In the genomic region with DNA sequence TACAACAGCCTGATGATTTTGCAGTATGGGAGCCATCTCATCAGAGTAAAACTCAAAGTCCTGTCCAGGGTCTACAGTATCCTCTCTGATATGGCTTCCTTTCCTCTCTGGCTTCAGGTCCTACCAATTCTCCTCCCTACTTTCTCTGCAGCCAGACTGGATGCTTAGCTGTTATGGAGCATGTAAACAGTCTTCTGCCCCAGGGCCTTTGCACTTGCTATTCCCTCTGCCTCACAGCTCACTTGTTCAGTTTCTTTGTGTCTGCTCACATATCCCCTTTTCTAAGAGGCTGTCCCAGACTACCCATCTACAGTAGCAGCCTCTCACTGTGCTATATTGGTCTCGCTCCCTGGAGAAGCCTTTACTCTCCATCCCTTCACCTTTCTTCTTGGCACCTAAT, we compare ENCODE assay signal across 24 cellular contexts.
"Had no signal": no experiment of that assay in that cellular context is flagged by ENCODE, and none has a peak within 500 bp of the region (broad histone marks: within the 10 kb centered on the region; RNA-seq: fewer than 3 reads in every experiment).

No MANE protein-coding gene starts in this region.

- H3K4me1 ChIP-seq: foreskin keratinocyte, gastroesophageal sphincter, left lung, lower lobe of right lung had no signal

- H3K36me3 ChIP-seq: gastroesophageal sphincter, heart left ventricle, left lung, lower lobe of right lung had no signal

- H3K9me3 ChIP-seq: left lung, lower lobe of right lung, mucosa of descending colon had no signal

- H3K27ac ChIP-seq: epithelial cell of prostate, foreskin keratinocyte, gastroesophageal sphincter, heart left ventricle, hepatocyte, left lung, lower lobe of right lung had no signal

- H2AFZ ChIP-seq: hepatocyte had no signal

- H3K27me3 ChIP-seq: foreskin keratinocyte, gastroesophageal sphincter, heart left ventricle, hepatocyte, left lung had no signal

- ATAC-seq: effector memory CD8-positive, alpha-beta T cell; esophagus mucosa; foreskin keratinocyte; gastroesophageal sphincter; heart left ventricle; left cardiac atrium; left lung; left ventricle myocardium superior; lower lobe of right lung; mucosa of descending colon had no signal

- H3K79me2 ChIP-seq: hepatocyte had no signal

- H3K4me2 ChIP-seq: hepatocyte had no signal

- FAIRE-seq: colon, endometrium, frontal cortex, keratinocyte had no signal

- DNase-seq: cortex of kidney; effector CD8-positive, alpha-beta T cell; effector memory CD8-positive, alpha-beta T cell; endodermal cell; erythroblast; foreskin keratinocyte; heart left ventricle; hypothalamus; immature natural killer cell; left cardiac atrium; left lung; left ventricle myocardium superior; lower lobe of right lung; mesenchymal stem cell; mucosa of descending colon; naive B cell had no signal

- H3K4me3 ChIP-seq: gastroesophageal sphincter, heart left ventricle, hepatocyte, left lung, lower lobe of right lung, mucosa of descending colon had no signal
